Comparison of ENCODE assay signal across 8 cellular contexts in genomic region chr9:89743576-89744254, GRCh38.
A peak's percentile ranks its signal among the peaks of the same experiment; 100 is the strongest.
DNase-seq lines count a peak whose midpoint lies in the region; ATAC-seq lines count a peak whose summit lies in the region.

No MANE protein-coding gene starts in this region.

- H3K36me3 Mint-ChIP-seq in CD8-positive, alpha-beta memory T cell: no peaks in the 10 kb centered on the region
- peaks cover 0 to 8% of the 10 kb centered on the region in 2 donors for H3K36me3 Mint-ChIP-seq in activated naive CD4-positive, alpha-beta T cell treated with anti-CD3 and anti-CD28 coated beads, Interleukin-2, amount 50 U/mL, for 72 hours
- H3K36me3 Mint-ChIP-seq in stimulated activated naive B cell treated with anti-CD40 and anti-IgM and Interleukin-4, amounts not matched to agents 10 μg/mL and 1 μg/mL and 100 μg/mL, for 72 hours: no peaks in the 10 kb centered on the region

- no peak overlapping the region for H3K27ac ChIP-seq in CD8-positive, alpha-beta memory T cell (ENCODE audit: low read depth, low read length)

- H3K9me3 ChIP-seq in CD8-positive, alpha-beta memory T cell (ENCODE audit: low read length): no peaks in the 10 kb centered on the region

- H3K27me3 Mint-ChIP-seq in CD8-positive, alpha-beta memory T cell: no peaks in the 10 kb centered on the region
- no peaks in the 10 kb centered on the region for H3K27me3 Mint-ChIP-seq in stimulated activated naive B cell treated with anti-CD40 and anti-IgM and Interleukin-4, amounts not matched to agents 10 μg/mL and 1 μg/mL and 100 μg/mL, for 72 hours

- H3K4me3 ChIP-seq in CD8-positive, alpha-beta memory T cell (ENCODE audit: low read length): peak overlapping the region; percentile 30

- H3K9me3 Mint-ChIP-seq in CD8-positive, alpha-beta memory T cell: no peaks in the 10 kb centered on the region
- no peaks in the 10 kb centered on the region for H3K9me3 Mint-ChIP-seq in activated naive CD4-positive, alpha-beta T cell treated with anti-CD3 and anti-CD28 coated beads, Interleukin-2, amount 50 U/mL, for 72 hours
- no peaks in the 10 kb centered on the region for H3K9me3 Mint-ChIP-seq in stimulated activated naive B cell treated with anti-CD40 and anti-IgM and Interleukin-4, amounts not matched to agents 10 μg/mL and 1 μg/mL and 100 μg/mL, for 72 hours

- no peaks in the 10 kb centered on the region for H3K27me3 ChIP-seq in CD8-positive, alpha-beta memory T cell (ENCODE audit: insufficient read depth, low read length, poor library complexity, severe bottlenecking)

- peak; percentile 48 for ATAC-seq in GM21423 (IDR thresholded peaks at IDR 0.05; ENCODE audit: unreplicated experiment)
- peak; percentile 76 to 89 for ATAC-seq in activated naive CD4-positive, alpha-beta T cell treated with anti-CD3 and anti-CD28 coated beads, Interleukin-2, amount 50 U/mL, for 72 hours
- ATAC-seq in stimulated activated naive B cell treated with anti-CD40 and anti-IgM and Interleukin-4, amounts not matched to agents 10 μg/mL and 1 μg/mL and 100 μg/mL, for 72 hours (replicated peaks): peak; percentile 48 to 63

- DNase-seq in CD8-positive, alpha-beta memory T cell: peak in 4 of 5 donors; percentile 6 to 82 (median 39)
- DNase-seq in NAMALWA (ENCODE audit: low spot score) (peak; percentile 18), GM19240 (ENCODE audit: insufficient read length, low spot score) (no peak), NCI-H1436 treated with DMSO at 0.1 percent for 48 hours (lab: John Stamatoyannopoulos, UW) (no peak), mesenteric fat pad (ENCODE audit: low spot score) (no peak)
- DNase-seq in activated naive CD4-positive, alpha-beta T cell treated with anti-CD3 and anti-CD28 coated beads, Interleukin-2, amount 50 U/mL, for 72 hours (ENCODE audit: low spot score in 2 of 2): peak in 1 of 2 donors; percentile 59
- no peak for DNase-seq in stimulated activated naive B cell treated with anti-CD40 and anti-IgM and Interleukin-4, amounts not matched to agents 10 μg/mL and 1 μg/mL and 100 μg/mL, for 72 hours

- H3K4me1 Mint-ChIP-seq in CD8-positive, alpha-beta memory T cell: peaks cover 51 to 74% (median 63%) of the 10 kb centered on the region in 3 donors
- peaks cover 52 to 83% of the 10 kb centered on the region in 2 donors for H3K4me1 Mint-ChIP-seq in stimulated activated naive B cell treated with anti-CD40 and anti-IgM and Interleukin-4, amounts not matched to agents 10 μg/mL and 1 μg/mL and 100 μg/mL, for 72 hours

- H3K27ac Mint-ChIP-seq in CD8-positive, alpha-beta memory T cell: peak overlapping the region; percentile 21 to 92 (median 74)
- H3K27ac Mint-ChIP-seq in activated naive CD4-positive, alpha-beta T cell treated with anti-CD3 and anti-CD28 coated beads, Interleukin-2, amount 50 U/mL, for 72 hours: peak overlapping the region; percentile 47 to 66
- H3K27ac Mint-ChIP-seq in stimulated activated naive B cell treated with anti-CD40 and anti-IgM and Interleukin-4, amounts not matched to agents 10 μg/mL and 1 μg/mL and 100 μg/mL, for 72 hours: peak overlapping the region; percentile 86

- H3K4me3 Mint-ChIP-seq in CD8-positive, alpha-beta memory T cell: peak overlapping the region in 6 of 7 donors; percentile 12 to 75 (median 56)
- peak overlapping the region; percentile 10 to 36 for H3K4me3 Mint-ChIP-seq in stimulated activated naive B cell treated with anti-CD40 and anti-IgM and Interleukin-4, amounts not matched to agents 10 μg/mL and 1 μg/mL and 100 μg/mL, for 72 hours

- POLR2A ChIA-PET in CD8-positive, alpha-beta memory T cell (lab: Charles Lee): interaction anchor here (1.2 kb wide), 1 partner anchor 139 kb away, joined by 3 read pairs; the partner anchor contains the start of gene GADD45G

- no peaks in the 10 kb centered on the region for H3K36me3 ChIP-seq in CD8-positive, alpha-beta memory T cell (ENCODE audit: insufficient read depth, low read length)

- H3K4me1 ChIP-seq in CD8-positive, alpha-beta memory T cell (ENCODE audit: insufficient read depth, low read length): peaks cover 61% of the 10 kb centered on the region

- CTCF ChIA-PET in CD8-positive, alpha-beta memory T cell (lab: Charles Lee): interaction anchor here (0.6 to 1.3 kb wide), 4 partner anchors 9 to 140 kb away, joined by 3 to 5 read pairs (median 4); no protein-coding TSS in a partner anchor

Comparison
In these comparisons a context has a peak if more than half of its experiments do, and no peak if none do; other contexts are left out.
1. DNase-seq: peak in CD8-positive, alpha-beta memory T cell (4 of 5) and NAMALWA (single experiment); none in stimulated activated naive B cell treated with anti-CD40 and anti-IgM and Interleukin-4, amounts not matched to agents 10 μg/mL and 1 μg/mL and 100 μg/mL, for 72 hours (single experiment), GM19240 (single experiment), NCI-H1436 treated with DMSO at 0.1 percent for 48 hours (single experiment) and mesenteric fat pad (single experiment).
2. Peak in every context shown above with its lines, with median percentiles within 50 percentile points of each other: H3K27ac Mint-ChIP-seq and ATAC-seq.